8 cellular contexts compared by ENCODE assay signal in genomic region chr15:73964736-73965093, GRCh38. TPM values are rescaled to one million over a fixed set of nuclear protein-coding genes. Genes with fewer than 3 reads are reported as not detected.
A peak's percentile ranks its signal among the peaks of the same experiment; 100 is the strongest.
DNase-seq lines count a peak whose midpoint lies in the region; ATAC-seq and TF ChIP-seq lines count a peak whose summit lies in the region.

No MANE protein-coding gene starts in this region.

- ATAC-seq in HG03571 (IDR thresholded peaks at IDR 0.05; ENCODE audit: unreplicated experiment), result peak; percentile 48

- peak overlapping the region; percentile 63 for H3K9ac ChIP-seq in NT2/D1 (ENCODE audit: insufficient read length, low read depth)

- H3K9me3 Mint-ChIP-seq in endothelial cell (ENCODE audit: unreplicated experiment), result no peaks in the 10 kb centered on the region

- no peaks in the 10 kb centered on the region for H3K36me3 ChIP-seq in NT2/D1 (ENCODE audit: insufficient read depth, insufficient read length, low read length)

- TF ChIP-seq CTCF in endothelial cell (IDR thresholded peaks at IDR 0.05; ENCODE audit: unreplicated experiment), result peak; percentile 86

- peaks cover 2% of the 10 kb centered on the region for H3K36me3 Mint-ChIP-seq in endothelial cell (ENCODE audit: low read depth, unreplicated experiment)

- peaks cover 4% of the 10 kb centered on the region for H3K4me1 ChIP-seq in NT2/D1 (ENCODE audit: insufficient read depth, insufficient read length)

- DNase-seq in NCI-H1436 (lab: John Stamatoyannopoulos, UW) (peak; percentile 72), NCI-H1436 treated with DMSO at 0.1 percent for 48 hours (lab: John Stamatoyannopoulos, UW) (no peak), NT2/D1 (ENCODE audit: low read depth, low spot score) (peak; percentile 93), endothelial cell (ENCODE audit: low spot score) (peak; percentile 92), midbrain (lab: John Stamatoyannopoulos, UW) (peak; percentile 51)
- peak; percentile 60 to 92 (median 91) for DNase-seq in activated CD8-positive, alpha-beta memory T cell treated with anti-CD3 and anti-CD28 coated beads for 48 hours (ENCODE audit: low read depth in 2 of 3, low spot score in 2 of 3)
- peak; percentile 95 for DNase-seq in stimulated activated CD8-positive, alpha-beta memory T cell treated with anti-CD3 and anti-CD28 coated beads, Interleukin-4, amount 100 ng/mL, for 48 hours

- no peaks in the 10 kb centered on the region for H3K9me3 ChIP-seq in NT2/D1 (ENCODE audit: insufficient read depth, low read length)

- no peak overlapping the region for H3K27ac Mint-ChIP-seq in endothelial cell (ENCODE audit: unreplicated experiment)

- no peak overlapping the region for H3K4me3 ChIP-seq in NT2/D1 (ENCODE audit: insufficient read length, low read depth)

- H3K27me3 ChIP-seq in NT2/D1 (ENCODE audit: insufficient read depth, insufficient read length), result no peaks in the 10 kb centered on the region

- H3K4me1 Mint-ChIP-seq in endothelial cell (ENCODE audit: unreplicated experiment), result peaks cover 45% of the 10 kb centered on the region

- no peak overlapping the region for H3K4me3 Mint-ChIP-seq in endothelial cell (ENCODE audit: unreplicated experiment)

- H3K27me3 Mint-ChIP-seq in endothelial cell (ENCODE audit: unreplicated experiment), result peaks cover 4% of the 10 kb centered on the region

RNA-seq across cellular contexts. Expression of gene STOML1, which starts 27.4 kb away (rescaled TPM):
- 14.3 TPM for total RNA-seq in endothelial cell (ENCODE audit: unreplicated experiment)

RNA-seq across cellular contexts. Expression of gene PML, which starts 29.8 kb away (rescaled TPM):
- total RNA-seq in endothelial cell (ENCODE audit: unreplicated experiment), result 161 TPM

RNA-seq across cellular contexts. Expression of gene LOXL1, which starts 38.5 kb away (rescaled TPM):
- 156 TPM for total RNA-seq in endothelial cell (ENCODE audit: unreplicated experiment)
